ENCODE assay signal across 10 cellular contexts in genomic region chr16:16150117-16150877, GRCh38.
DNase-seq lines count a peak whose midpoint lies in the region; ATAC-seq and TF ChIP-seq lines count a peak whose summit lies in the region.
"Had no signal": no experiment of that assay in that cellular context is flagged by ENCODE, and none has a peak within 500 bp of the region (broad histone marks: within the 10 kb centered on the region; RNA-seq: fewer than 3 reads in every experiment).

No MANE protein-coding gene starts in this region.

- TF ChIP-seq POLR2A in esophagus squamous epithelium (IDR thresholded peaks at IDR 0.05) (no peak), vagina (IDR thresholded peaks at IDR 0.05) (no peak)

- 49 to 67% methylated on average over 7 to 10 of the region's 28 CpGs for WGBS in esophagus squamous epithelium, 2 donors

- TF ChIP-seq CTCF in esophagus squamous epithelium (IDR thresholded peaks at IDR 0.05) (no peak), vagina (IDR thresholded peaks at IDR 0.05) (no peak)

- peaks cover 0 to 56% (median 5%) of the 10 kb centered on the region in 3 donors for H3K4me1 ChIP-seq in esophagus squamous epithelium
- peaks cover 16% of the 10 kb centered on the region for H3K4me1 ChIP-seq in vagina

- intact Hi-C loops in esophagus squamous epithelium (cut with DNase I): no loop called here
- intact Hi-C loops in vagina (cut with DNase I): no loop called here

- no peak for ATAC-seq in HG02763 (IDR thresholded peaks at IDR 0.05; ENCODE audit: unreplicated experiment)

- no peaks in the 10 kb centered on the region for H3K27me3 ChIP-seq in esophagus squamous epithelium
- H3K27me3 ChIP-seq in vagina: no peaks in the 10 kb centered on the region

- peak overlapping the region in 3 of 4 donors; percentile 41 to 69 (median 66) for H3K27ac ChIP-seq in esophagus squamous epithelium
- H3K27ac ChIP-seq in vagina: peak overlapping the region; percentile 36
- H3K27ac ChIP-seq: 22Rv1 had no signal

- H3K36me3 ChIP-seq in esophagus squamous epithelium (peaks cover 0 to 17% (median 0%) of the 10 kb centered on the region in 3 donors), vagina (no peaks in the 10 kb centered on the region)

- DNase-seq in DMS53 (lab: John Stamatoyannopoulos, UW) (peak; percentile 40), DMS53 treated with DMSO at 0.1 percent for 48 hours (lab: John Stamatoyannopoulos, UW; ENCODE audit: unreplicated experiment) (no peak), esophagus squamous epithelium (lab: John Stamatoyannopoulos, UW) (no peak), middle frontal gyrus (ENCODE audit: extremely low spot score, low spot score) (peak; percentile 39), vagina (ENCODE audit: extremely low spot score in 2 of 2) (no peak)
- no peak for DNase-seq in activated CD4-positive, alpha-beta T cell treated with anti-CD3 and anti-CD28 coated beads for 4 hours
- no peak for DNase-seq in activated naive CD4-positive, alpha-beta T cell treated with Interleukin-2 at 50 U/mL for 16 hours
- DNase-seq: NCI-H187 had no signal

- H3K4me3 ChIP-seq in esophagus squamous epithelium: peak overlapping the region in 1 of 4 donors; percentile 27
- peak overlapping the region in 1 of 2 donors; percentile 4 for H3K4me3 ChIP-seq in vagina

- no peaks in the 10 kb centered on the region for H3K9me3 ChIP-seq in esophagus squamous epithelium
- H3K9me3 ChIP-seq in vagina: no peaks in the 10 kb centered on the region

Comparison
In these comparisons a context has a peak if more than half of its experiments do, and no peak if none do; other contexts are left out.
1. DNase-seq: peak in DMS53 (single experiment) and middle frontal gyrus (single experiment); none in DMS53 treated with DMSO at 0.1 percent for 48 hours (single experiment), esophagus squamous epithelium (single experiment), vagina (0 of 2), activated CD4-positive, alpha-beta T cell treated with anti-CD3 and anti-CD28 coated beads for 4 hours (0 of 2) and activated naive CD4-positive, alpha-beta T cell treated with Interleukin-2 at 50 U/mL for 16 hours (single experiment).